ENCODE assay signal across 8 cellular contexts in genomic region chr19:1445185-1445931, GRCh38. TPM values are rescaled to one million over a fixed set of nuclear protein-coding genes. Genes with fewer than 3 reads are reported as not detected.
DNase-seq lines count a peak whose midpoint lies in the region; ATAC-seq and TF ChIP-seq lines count a peak whose summit lies in the region.

No MANE protein-coding gene starts in this region.

- H3K27ac ChIP-seq in GM23338 (ENCODE audit: low read depth): no peak overlapping the region
- peak overlapping the region; percentile 68 for H3K27ac ChIP-seq in layer of hippocampus (ENCODE audit: low read depth, low read length)

- peak; percentile 23 for DNase-seq in DMS114 treated with DMSO at 0.1 percent for 48 hours (lab: John Stamatoyannopoulos, UW; ENCODE audit: unreplicated experiment)
- peak; percentile 79 for DNase-seq in GM23338 (ENCODE audit: low spot score)
- peak; percentile 68 for DNase-seq in NCI-H1436 (lab: John Stamatoyannopoulos, UW)
- peak; percentile 86 for DNase-seq in activated CD4-positive, CD25-positive, alpha-beta regulatory T cell treated with anti-CD3 and anti-CD28 coated beads, Interleukin-2, amount 50 U/mL, for 72 hours
- peak; percentile 91 for DNase-seq in cerebellum (ENCODE audit: low spot score)
- DNase-seq in stimulated activated CD4-positive, alpha-beta T cell treated with anti-CD3 and anti-CD28 coated beads, Interleukin-2, amount 100 ng/mL, for 24 hours: peak; percentile 79 to 84
- DNase-seq in NCI-H1048 (lab: John Stamatoyannopoulos, UW): no peak

- TF ChIP-seq CTCF in GM23338 (conservative IDR thresholded peaks at IDR 0.05; ENCODE audit: low read depth in 2 of 2): peak; percentile 72 to 82

- 0 out of 2 replicates have a peak, but pooled peaks cover 2% of the 10 kb centered on the region for H3K79me2 ChIP-seq in GM23338 (replicated peaks; ENCODE audit: insufficient read depth)

- H3K9me3 Mint-ChIP-seq in GM23338: no peaks in the 10 kb centered on the region; the same call in 2 of the 3 replicates

- peaks cover 53% of the 10 kb centered on the region for H3F3A ChIP-seq in GM23338 (replicated peaks; ENCODE audit: low read depth)

- H3K27me3 Mint-ChIP-seq in GM23338 (ENCODE audit: insufficient read depth, low read depth, poor library complexity): peaks cover 50% of the 10 kb centered on the region

- peaks cover 20% of the 10 kb centered on the region; the same call in 1 of the 2 replicates for H3K4me1 ChIP-seq in GM23338 (ENCODE audit: insufficient read depth)

- H3K27me3 ChIP-seq in GM23338 (ENCODE audit: insufficient read depth): peaks cover 37% of the 10 kb centered on the region
- peaks cover 3% of the 10 kb centered on the region for H3K27me3 ChIP-seq in layer of hippocampus (ENCODE audit: control insufficient read depth, insufficient read depth, low read length)

- H3K36me3 ChIP-seq in GM23338 (ENCODE audit: insufficient read depth): peaks cover 13% of the 10 kb centered on the region

- peak overlapping the region; percentile 83 for H3K4me3 ChIP-seq in GM23338

- H3K9me2 ChIP-seq in GM23338 (ENCODE audit: insufficient read depth): no peaks in the 10 kb centered on the region

- H3K36me3 Mint-ChIP-seq in GM23338 (ENCODE audit: low read depth): peaks cover 28% of the 10 kb centered on the region

- peaks cover 29% of the 10 kb centered on the region for H3K4me1 Mint-ChIP-seq in GM23338

- peak overlapping the region; percentile 67 for H3K4me3 Mint-ChIP-seq in GM23338

- H2AFZ ChIP-seq in GM23338: peak overlapping the region; percentile 90

- ATAC-seq in GM23338: peak; percentile 64

- H3K27ac Mint-ChIP-seq in GM23338: no peak overlapping the region

- H3K4me2 ChIP-seq in GM23338: peak overlapping the region; percentile 91

- H4K20me1 ChIP-seq in GM23338 (replicated peaks; ENCODE audit: insufficient read depth): peaks cover 18% of the 10 kb centered on the region

TF ChIP-seq in GM23338, 12 proteins besides CTCF, POLR2A, EP300 and RAD21 (continues in another document):
- TF ChIP-seq JUNB (IDR thresholded peaks at IDR 0.05; ENCODE audit: unreplicated experiment): no peak
- no peak for TF ChIP-seq REST (IDR thresholded peaks at IDR 0.05; ENCODE audit: unreplicated experiment)
- TF ChIP-seq ZNF114 (CRISPR knock-in tag; IDR thresholded peaks at IDR 0.05): no peak
- no peak for TF ChIP-seq NANOG (IDR thresholded peaks at IDR 0.05; ENCODE audit: borderline replicate concordance)
- no peak for TF ChIP-seq ETS1 (IDR thresholded peaks at IDR 0.05)

RNA-seq across cellular contexts. Expression of gene APC2, which starts 4.6 kb away (rescaled TPM):
- total RNA-seq in GM23338 (2014; rRNA removed; shearing (Covaris generic)): 14.3 and 18.3 TPM in 2 replicates
- polyA plus RNA-seq in GM23338 (2016; fragmentation: Nextera tagmentation; extraction: Ambion mirVana): 1.4 TPM in 2 replicates
- total RNA-seq in cerebellum: 137 TPM

RNA-seq across cellular contexts. Expression of gene RPS15, which starts 7.2 kb away (rescaled TPM):
- 2,953 and 3,723 TPM in 2 replicates for total RNA-seq in GM23338 (2014; rRNA removed; shearing (Covaris generic))
- 3,861 and 4,267 TPM in 2 replicates for polyA plus RNA-seq in GM23338 (2016; fragmentation: Nextera tagmentation; extraction: Ambion mirVana)
- 280 TPM for total RNA-seq in cerebellum

RNA-seq across cellular contexts. Expression of gene C19orf25, which starts 33.7 kb away (rescaled TPM):
- 61.1 and 64.9 TPM in 2 replicates for total RNA-seq in GM23338 (2014; rRNA removed; shearing (Covaris generic))
- 43.5 and 50.1 TPM in 2 replicates for polyA plus RNA-seq in GM23338 (2016; fragmentation: Nextera tagmentation; extraction: Ambion mirVana)
- 15.3 TPM for total RNA-seq in cerebellum

RNA-seq across cellular contexts. Expression of gene DAZAP1, which starts 38.0 kb away (rescaled TPM):
- total RNA-seq in GM23338 (2014; rRNA removed; shearing (Covaris generic)): 180 and 194 TPM in 2 replicates
- 44.1 and 48.1 TPM in 2 replicates for polyA plus RNA-seq in GM23338 (2016; fragmentation: Nextera tagmentation; extraction: Ambion mirVana)
- 26.9 TPM for total RNA-seq in cerebellum

RNA-seq across cellular contexts. Expression of gene GAMT, which starts 44.0 kb away (rescaled TPM):
- total RNA-seq in GM23338 (2014; rRNA removed; shearing (Covaris generic)): 21.5 and 27.3 TPM in 2 replicates
- 33.6 and 36.9 TPM in 2 replicates for polyA plus RNA-seq in GM23338 (2016; fragmentation: Nextera tagmentation; extraction: Ambion mirVana)
- total RNA-seq in cerebellum: 10.3 TPM

Comparison
In these comparisons a context has a peak if more than half of its experiments do, and no peak if none do; other contexts are left out.
1. RNA of gene RPS15, which starts 7.2 kb away (total RNA-seq): 2,953 to 3,723 TPM in GM23338; 280 TPM in cerebellum (single experiment); every median in the first group is over 10 times any median in the second.